In genomic region chr1:234578735-234579134, GRCh38 we compare ENCODE assay signal across 17 cellular contexts. TPM values are rescaled to one million over a fixed set of nuclear protein-coding genes. Genes with fewer than 3 reads are reported as not detected.
DNase-seq lines count a peak whose midpoint lies in the region; ATAC-seq and TF ChIP-seq lines count a peak whose summit lies in the region.
"Had no signal": no experiment of that assay in that cellular context is flagged by ENCODE, and none has a peak within 500 bp of the region (broad histone marks: within the 10 kb centered on the region; RNA-seq: fewer than 3 reads in every experiment).

No MANE protein-coding gene starts in this region.

- H4K8ac ChIP-seq in neuronal stem cell (ENCODE audit: low read depth, low read length) = no peak overlapping the region

- H3K27me3 Mint-ChIP-seq in endodermal cell (ENCODE audit: insufficient read depth) = no peaks in the 10 kb centered on the region

- H2AFZ ChIP-seq in neuronal stem cell (ENCODE audit: low read length) (peak overlapping the region; percentile 32), PC-3 (ENCODE audit: low read length) (no peak overlapping the region)

- H3K9me2 ChIP-seq in PC-3 (replicated peaks; ENCODE audit: low read length) = no peaks in the 10 kb centered on the region

- H3K23ac ChIP-seq in neuronal stem cell (ENCODE audit: low read depth, low read length, poor library complexity) = no peak overlapping the region

- no peak overlapping the region for H2AK5ac ChIP-seq in neuronal stem cell (ENCODE audit: low read depth, low read length)

- TF ChIP-seq CTCF in right atrium auricular region (IDR thresholded peaks at IDR 0.05) (no peak), endodermal cell (conservative IDR thresholded peaks at IDR 0.05) (peak; percentile 45), PC-3 (conservative IDR thresholded peaks at IDR 0.05; ENCODE audit: low read depth, low read length) (no peak)

- H2BK120ac ChIP-seq in neuronal stem cell (ENCODE audit: low read depth, low read length) = no peak overlapping the region

- no peak overlapping the region for H4K91ac ChIP-seq in neuronal stem cell (ENCODE audit: low read depth, low read length, poor library complexity)

- CTCF ChIA-PET in PC-3 (lab: Charles Lee) = no interaction called here

- H2BK15ac ChIP-seq in neuronal stem cell (ENCODE audit: low read length) = no peak overlapping the region

- H3K9me3 ChIP-seq in right atrium auricular region = no peaks in the 10 kb centered on the region
- no peaks in the 10 kb centered on the region for H3K9me3 ChIP-seq in endodermal cell (ENCODE audit: control insufficient read depth, low read length)
- H3K9me3 ChIP-seq in neuronal stem cell (replicated peaks in 1 of 2; ENCODE audit: control insufficient read depth in 2 of 2, insufficient read depth in 1 of 2, low read depth in 1 of 2, low read length in 2 of 2) = peaks cover 0 to 2% of the 10 kb centered on the region in 2 donors
- no peaks in the 10 kb centered on the region for H3K9me3 ChIP-seq in PC-3 (ENCODE audit: low read length)
- H3K9me3 ChIP-seq: BLaER1 had no signal

- no peak overlapping the region for H3K4ac ChIP-seq in neuronal stem cell (ENCODE audit: low read length)

- DNase-seq in right atrium auricular region (ENCODE audit: low spot score) (peak; percentile 23), Right ventricle myocardium superior (no peak), endodermal cell (no peak), neuronal stem cell (ENCODE audit: low spot score) (no peak), hippocampal formation (lab: John Stamatoyannopoulos, UW) (no peak), PC-3 (no peak), ecto neural progenitor cell (ENCODE audit: low spot score) (no peak)
- DNase-seq: 8988T; CD4-positive, alpha-beta memory T cell; DMS153; DMS79 treated with DMSO at 0.1 percent for 48 hours; GF-D8; HCEC 1CT; IMR-90 had no signal

- H4K20me1 ChIP-seq in PC-3 (ENCODE audit: low read length) = no peaks in the 10 kb centered on the region
- H4K20me1 ChIP-seq: BLaER1 had no signal

- no peaks in the 10 kb centered on the region for H3K9me3 Mint-ChIP-seq in endodermal cell
- H3K9me3 Mint-ChIP-seq: CD4-positive, alpha-beta memory T cell had no signal

- no peaks in the 10 kb centered on the region for H3K79me2 ChIP-seq in PC-3 (ENCODE audit: low read length)

- intact Hi-C loops in Right ventricle myocardium superior (cut with DNase I) = no loop called here
- intact Hi-C loops in PC-3 (cut with micrococcal nuclease) = no loop called here

- H3K4me2 ChIP-seq in neuronal stem cell (ENCODE audit: insufficient read depth, low read length, poor library complexity, severe bottlenecking) (no peak overlapping the region), PC-3 (ENCODE audit: low read length) (no peak overlapping the region)
- H3K4me2 ChIP-seq: BLaER1 had no signal

- H3K27ac ChIP-seq in right atrium auricular region (no peak overlapping the region), endodermal cell (ENCODE audit: low read depth, low read length) (no peak overlapping the region), neuronal stem cell (replicated peaks; ENCODE audit: low read length) (no peak overlapping the region), PC-3 (ENCODE audit: low read length) (no peak overlapping the region)
- H3K27ac ChIP-seq: BLaER1, HL-60 had no signal

- no peak overlapping the region for H2BK12ac ChIP-seq in neuronal stem cell (ENCODE audit: low read length)

- H3F3A ChIP-seq in PC-3 (ENCODE audit: low read length, unreplicated experiment) = no peaks in the 10 kb centered on the region

- H3K4me1 ChIP-seq in right atrium auricular region = peaks cover 0 to 32% of the 10 kb centered on the region in 2 donors
- no peaks in the 10 kb centered on the region for H3K4me1 ChIP-seq in endodermal cell (ENCODE audit: control insufficient read depth, insufficient read depth, low read length)
- peaks cover under 1 to 1% of the 10 kb centered on the region in 2 donors for H3K4me1 ChIP-seq in neuronal stem cell (ENCODE audit: control insufficient read depth in 2 of 2, insufficient read depth in 1 of 2, low read depth in 1 of 2, low read length in 2 of 2)
- H3K4me1 ChIP-seq in PC-3 (ENCODE audit: insufficient read depth, low read length) = no peaks in the 10 kb centered on the region
- H3K4me1 ChIP-seq: BLaER1 had no signal

- H3K9ac ChIP-seq in endodermal cell (ENCODE audit: extremely low read depth, low read length, poor library complexity, severe bottlenecking) (no peak overlapping the region), neuronal stem cell (ENCODE audit: low read depth, low read length, poor library complexity) (no peak overlapping the region), PC-3 (ENCODE audit: low read length) (no peak overlapping the region)
- H3K9ac ChIP-seq: BLaER1 had no signal

- no peak overlapping the region for H3K27ac Mint-ChIP-seq in endodermal cell
- H3K27ac Mint-ChIP-seq: CD4-positive, alpha-beta memory T cell had no signal

- no peak overlapping the region for H3K18ac ChIP-seq in neuronal stem cell (ENCODE audit: low read length)

- no peaks in the 10 kb centered on the region for H3K79me1 ChIP-seq in neuronal stem cell (ENCODE audit: low read depth, low read length)

- H3K36me3 Mint-ChIP-seq in endodermal cell (ENCODE audit: low read depth) = no peaks in the 10 kb centered on the region
- H3K36me3 Mint-ChIP-seq: CD14-positive monocyte; CD4-positive, alpha-beta memory T cell had no signal

- H2BK5ac ChIP-seq in neuronal stem cell (ENCODE audit: low read length) = no peak overlapping the region

- ATAC-seq in Right ventricle myocardium superior (ENCODE audit: poor library complexity) (no peak), PC-3 (no peak)

- no peaks in the 10 kb centered on the region for H3K27me3 ChIP-seq in right atrium auricular region
- no peaks in the 10 kb centered on the region for H3K27me3 ChIP-seq in endodermal cell (ENCODE audit: control insufficient read depth, insufficient read depth, low read length, poor library complexity, severe bottlenecking)
- no peaks in the 10 kb centered on the region for H3K27me3 ChIP-seq in neuronal stem cell (ENCODE audit: control insufficient read depth in 3 of 3, insufficient read depth in 3 of 3, low read depth in 1 of 3, low read length in 3 of 3)
- H3K27me3 ChIP-seq in PC-3 (ENCODE audit: low read length) = no peaks in the 10 kb centered on the region
- H3K27me3 ChIP-seq: BLaER1 had no signal

- POLR2A ChIA-PET in PC-3 (lab: Charles Lee; ENCODE audit: unreplicated experiment) = no interaction called here

- no peak overlapping the region for H3K14ac ChIP-seq in neuronal stem cell (ENCODE audit: low read length)

- H3K4me1 Mint-ChIP-seq in endodermal cell = no peaks in the 10 kb centered on the region
- H3K4me1 Mint-ChIP-seq: CD4-positive, alpha-beta memory T cell had no signal

- H3K4me3 Mint-ChIP-seq in endodermal cell = no peak overlapping the region
- H3K4me3 Mint-ChIP-seq: CD14-positive monocyte; CD4-positive, alpha-beta memory T cell had no signal

- 87 to 100% methylated on average over 2 to 7 of the region's 8 CpGs for WGBS in endodermal cell (ENCODE audit: insufficient coverage in 1 of 2, insufficient read length in 1 of 2), 2 experiments
- WGBS in neuronal stem cell (ENCODE audit: extremely low coverage in 2 of 2, insufficient read length in 2 of 2, insufficient replicate concordance in 1 of 2), 2 donors = no CpG with 5 or more reads among the region's 8 CpGs

- no peaks in the 10 kb centered on the region for H3K36me3 ChIP-seq in right atrium auricular region
- no peaks in the 10 kb centered on the region for H3K36me3 ChIP-seq in endodermal cell (ENCODE audit: control insufficient read depth, insufficient read depth, low read length)
- no peaks in the 10 kb centered on the region for H3K36me3 ChIP-seq in neuronal stem cell (replicated peaks in 1 of 2; ENCODE audit: control insufficient read depth in 2 of 2, insufficient read depth in 2 of 2, low read length in 2 of 2)
- H3K36me3 ChIP-seq in PC-3 (ENCODE audit: low read depth, low read length) = no peaks in the 10 kb centered on the region
- H3K36me3 ChIP-seq: BLaER1 had no signal

- H3K4me3 ChIP-seq in right atrium auricular region = no peak overlapping the region
- H3K4me3 ChIP-seq in endodermal cell (ENCODE audit: low read length) = no peak overlapping the region
- no peak overlapping the region for H3K4me3 ChIP-seq in neuronal stem cell (ENCODE audit: low read length in 2 of 2)
- no peak overlapping the region for H3K4me3 ChIP-seq in PC-3 (ENCODE audit: low read length)
- H3K4me3 ChIP-seq: BLaER1 had no signal

- no TSS peak for BruUV-seq in PC-3 (replicated peaks; lab: Mats Ljungman, UMichigan)

RNA-seq across cellular contexts. Expression of gene IRF2BP2, which starts 31.2 kb away (rescaled TPM):
- 10 to 100 TPM; 74.5 to 76.3 TPM for total RNA-seq in right atrium auricular region
- total RNA-seq in Right ventricle myocardium superior = 119 TPM
- 10 to 100 TPM; 41.6 to 45.7 TPM for total RNA-seq in endodermal cell
- polyA plus RNA-seq in endodermal cell (2013, experiment 1 of 2) = 63.2 TPM
- polyA plus RNA-seq in endodermal cell (2013, experiment 2 of 2) = 56.4 TPM
- polyA plus RNA-seq in neuronal stem cell (2013, experiment 1 of 2) = 28.8 TPM
- 29.3 TPM for polyA plus RNA-seq in neuronal stem cell (2013, experiment 2 of 2)
- total RNA-seq in PC-3 (2014; rRNA removed) = 78.8 and 102 TPM in 2 replicates
